In genomic region chr9:127942152-127943010, GRCh38 we compare ENCODE assay signal across 1 cellular context.
TF ChIP-seq lines count a peak whose summit lies in the region.

No MANE protein-coding gene starts in this region.

TF ChIP-seq in HepG2, 621 proteins besides CTCF, POLR2A, EP300 and RAD21 (continued from another document and continues in another):
- TF ChIP-seq MAZ (IDR thresholded peaks at IDR 0.05; ENCODE audit: borderline replicate concordance, low read depth, low read length) (no peak), MAZ (CRISPR knock-in tag; IDR thresholded peaks at IDR 0.05; ENCODE audit: low read depth) (no peak), UBTF (CRISPR knock-in tag; IDR thresholded peaks at IDR 0.05) (no peak; the same call in 1 of the 2 replicates), ZHX2 (IDR thresholded peaks at IDR 0.05; ENCODE audit: low read depth) (no peak), ZHX2 (CRISPR knock-in tag; IDR thresholded peaks at IDR 0.05; ENCODE audit: borderline replicate concordance) (no peak), MAFF (IDR thresholded peaks at IDR 0.05; ENCODE audit: low read depth, low read length) (no peak), HNRNPLL (IDR thresholded peaks at IDR 0.05; ENCODE audit: low read depth, low read length, poor library complexity, severe bottlenecking) (no peak), ZFY (CRISPR knock-in tag; IDR thresholded peaks at IDR 0.05) (peak; percentile 37; the same call in 1 of the 2 replicates), NFKBIZ (CRISPR knock-in tag; IDR thresholded peaks at IDR 0.05) (no peak), ZNF251 (CRISPR knock-in tag; IDR thresholded peaks at IDR 0.05) (no peak), GABPB1 (CRISPR knock-in tag; IDR thresholded peaks at IDR 0.05) (no peak), ZNF713 (CRISPR knock-in tag; IDR thresholded peaks at IDR 0.05) (no peak), PAF1 (CRISPR knock-in tag; IDR thresholded peaks at IDR 0.05) (no peak; the same call in 1 of the 2 replicates), MZF1 (CRISPR knock-in tag; IDR thresholded peaks at IDR 0.05; ENCODE audit: borderline replicate concordance) (0 out of 2 replicates have a peak, but pooled peaks have one; percentile 41), CBX5 (CRISPR knock-in tag; IDR thresholded peaks at IDR 0.05; ENCODE audit: borderline replicate concordance) (peak; percentile 33; the same call in 1 of the 2 replicates), ARNTL (CRISPR knock-in tag; IDR thresholded peaks at IDR 0.05) (no peak), AGO2 (optimal IDR thresholded peaks at IDR 0.05; ENCODE audit: low read depth, low read length) (peak; percentile 94), HOXA7 (CRISPR knock-in tag; IDR thresholded peaks at IDR 0.05) (no peak), NCOA2 (CRISPR knock-in tag; IDR thresholded peaks at IDR 0.05) (no peak), ZNF234 (CRISPR knock-in tag; conservative IDR thresholded peaks at IDR 0.05) (no peak), AKNA (CRISPR knock-in tag; IDR thresholded peaks at IDR 0.05; ENCODE audit: borderline replicate concordance) (no peak), KLF12 (CRISPR knock-in tag; IDR thresholded peaks at IDR 0.05; ENCODE audit: borderline replicate concordance) (no peak), ZNF605 (CRISPR knock-in tag; IDR thresholded peaks at IDR 0.05) (0 out of 2 replicates have a peak, but pooled peaks have one; percentile 57), ZBTB25 (CRISPR knock-in tag; IDR thresholded peaks at IDR 0.05) (no peak), RBFOX2 (IDR thresholded peaks at IDR 0.05; ENCODE audit: low read depth, low read length) (peak; percentile 73), ETV6 (CRISPR knock-in tag; conservative IDR thresholded peaks at IDR 0.05) (no peak), ZNF768 (CRISPR knock-in tag; IDR thresholded peaks at IDR 0.05) (no peak), DNMT1 (CRISPR knock-in tag; IDR thresholded peaks at IDR 0.05) (no peak), MTA1 (CRISPR knock-in tag; IDR thresholded peaks at IDR 0.05; ENCODE audit: borderline replicate concordance) (no peak), ZFX (CRISPR knock-in tag; IDR thresholded peaks at IDR 0.05; ENCODE audit: low read depth) (no peak), HDAC2 (CRISPR knock-in tag; IDR thresholded peaks at IDR 0.05) (no peak; the same call in 1 of the 2 replicates), ZFP82 (CRISPR knock-in tag; IDR thresholded peaks at IDR 0.05; ENCODE audit: borderline replicate concordance) (no peak)
- TF ChIP-seq, protein P1, sequence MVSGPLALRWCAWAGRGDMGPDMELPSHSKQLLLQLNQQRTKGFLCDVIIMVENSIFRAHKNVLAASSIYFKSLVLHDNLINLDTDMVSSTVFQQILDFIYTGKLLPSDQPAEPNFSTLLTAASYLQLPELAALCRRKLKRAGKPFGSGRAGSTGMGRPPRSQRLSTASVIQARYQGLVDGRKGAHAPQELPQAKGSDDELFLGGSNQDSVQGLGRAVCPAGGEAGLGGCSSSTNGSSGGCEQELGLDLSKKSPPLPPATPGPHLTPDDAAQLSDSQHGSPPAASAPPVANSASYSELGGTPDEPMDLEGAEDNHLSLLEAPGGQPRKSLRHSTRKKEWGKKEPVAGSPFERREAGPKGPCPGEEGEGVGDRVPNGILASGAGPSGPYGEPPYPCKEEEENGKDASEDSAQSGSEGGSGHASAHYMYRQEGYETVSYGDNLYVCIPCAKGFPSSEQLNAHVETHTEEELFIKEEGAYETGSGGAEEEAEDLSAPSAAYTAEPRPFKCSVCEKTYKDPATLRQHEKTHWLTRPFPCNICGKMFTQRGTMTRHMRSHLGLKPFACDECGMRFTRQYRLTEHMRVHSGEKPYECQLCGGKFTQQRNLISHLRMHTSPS (CRISPR knock-in tag; IDR thresholded peaks at IDR 0.05; ENCODE audit: low read depth): peak; percentile 32; the same call in 1 of the 2 replicates
- TF ChIP-seq, protein P2, sequence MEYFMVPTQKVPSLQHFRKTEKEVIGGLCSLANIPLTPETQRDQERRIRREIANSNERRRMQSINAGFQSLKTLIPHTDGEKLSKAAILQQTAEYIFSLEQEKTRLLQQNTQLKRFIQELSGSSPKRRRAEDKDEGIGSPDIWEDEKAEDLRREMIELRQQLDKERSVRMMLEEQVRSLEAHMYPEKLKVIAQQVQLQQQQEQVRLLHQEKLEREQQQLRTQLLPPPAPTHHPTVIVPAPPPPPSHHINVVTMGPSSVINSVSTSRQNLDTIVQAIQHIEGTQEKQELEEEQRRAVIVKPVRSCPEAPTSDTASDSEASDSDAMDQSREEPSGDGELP (IDR thresholded peaks at IDR 0.05; ENCODE audit: borderline replicate concordance, low read depth): no peak
- TF ChIP-seq, protein P3, sequence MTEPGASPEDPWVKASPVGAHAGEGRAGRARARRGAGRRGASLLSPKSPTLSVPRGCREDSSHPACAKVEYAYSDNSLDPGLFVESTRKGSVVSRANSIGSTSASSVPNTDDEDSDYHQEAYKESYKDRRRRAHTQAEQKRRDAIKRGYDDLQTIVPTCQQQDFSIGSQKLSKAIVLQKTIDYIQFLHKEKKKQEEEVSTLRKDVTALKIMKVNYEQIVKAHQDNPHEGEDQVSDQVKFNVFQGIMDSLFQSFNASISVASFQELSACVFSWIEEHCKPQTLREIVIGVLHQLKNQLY (CRISPR knock-in tag; IDR thresholded peaks at IDR 0.05): no peak
- TF ChIP-seq, protein P4, sequence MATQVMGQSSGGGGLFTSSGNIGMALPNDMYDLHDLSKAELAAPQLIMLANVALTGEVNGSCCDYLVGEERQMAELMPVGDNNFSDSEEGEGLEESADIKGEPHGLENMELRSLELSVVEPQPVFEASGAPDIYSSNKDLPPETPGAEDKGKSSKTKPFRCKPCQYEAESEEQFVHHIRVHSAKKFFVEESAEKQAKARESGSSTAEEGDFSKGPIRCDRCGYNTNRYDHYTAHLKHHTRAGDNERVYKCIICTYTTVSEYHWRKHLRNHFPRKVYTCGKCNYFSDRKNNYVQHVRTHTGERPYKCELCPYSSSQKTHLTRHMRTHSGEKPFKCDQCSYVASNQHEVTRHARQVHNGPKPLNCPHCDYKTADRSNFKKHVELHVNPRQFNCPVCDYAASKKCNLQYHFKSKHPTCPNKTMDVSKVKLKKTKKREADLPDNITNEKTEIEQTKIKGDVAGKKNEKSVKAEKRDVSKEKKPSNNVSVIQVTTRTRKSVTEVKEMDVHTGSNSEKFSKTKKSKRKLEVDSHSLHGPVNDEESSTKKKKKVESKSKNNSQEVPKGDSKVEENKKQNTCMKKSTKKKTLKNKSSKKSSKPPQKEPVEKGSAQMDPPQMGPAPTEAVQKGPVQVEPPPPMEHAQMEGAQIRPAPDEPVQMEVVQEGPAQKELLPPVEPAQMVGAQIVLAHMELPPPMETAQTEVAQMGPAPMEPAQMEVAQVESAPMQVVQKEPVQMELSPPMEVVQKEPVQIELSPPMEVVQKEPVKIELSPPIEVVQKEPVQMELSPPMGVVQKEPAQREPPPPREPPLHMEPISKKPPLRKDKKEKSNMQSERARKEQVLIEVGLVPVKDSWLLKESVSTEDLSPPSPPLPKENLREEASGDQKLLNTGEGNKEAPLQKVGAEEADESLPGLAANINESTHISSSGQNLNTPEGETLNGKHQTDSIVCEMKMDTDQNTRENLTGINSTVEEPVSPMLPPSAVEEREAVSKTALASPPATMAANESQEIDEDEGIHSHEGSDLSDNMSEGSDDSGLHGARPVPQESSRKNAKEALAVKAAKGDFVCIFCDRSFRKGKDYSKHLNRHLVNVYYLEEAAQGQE (IDR thresholded peaks at IDR 0.05; ENCODE audit: borderline replicate concordance in 1 of 2, low read depth in 1 of 2, low read length in 2 of 2): no peak
